In genomic region chr14:24182110-24182882, GRCh38 we compare ENCODE assay signal across 20 cellular contexts. TPM values are rescaled to one million over a fixed set of nuclear protein-coding genes. Genes with fewer than 3 reads are reported as not detected.
DNase-seq lines count a peak whose midpoint lies in the region; TF ChIP-seq lines count a peak whose summit lies in the region.
"Had no signal": no experiment of that assay in that cellular context is flagged by ENCODE, and none has a peak within 500 bp of the region (broad histone marks: within the 10 kb centered on the region; RNA-seq: fewer than 3 reads in every experiment).

No MANE protein-coding gene starts in this region.

- TF ChIP-seq CTCF in coronary artery (IDR thresholded peaks at IDR 0.05): no peak
- TF ChIP-seq CTCF in spleen (IDR thresholded peaks at IDR 0.05 in 8 of 11, conservative IDR thresholded peaks at IDR 0.05 in 3 of 11): no peak

- peaks cover 2 to 99% (median 94%) of the 10 kb centered on the region in 6 donors for H3K36me3 ChIP-seq in spleen

- no peaks in the 10 kb centered on the region for H3K9me3 Mint-ChIP-seq in activated naive CD4-positive, alpha-beta T cell treated with anti-CD3 and anti-CD28 coated beads for 36 hours

- intact Hi-C loops in activated naive CD4-positive, alpha-beta T cell treated with anti-CD3 and anti-CD28 coated beads for 36 hours (cut with micrococcal nuclease): no loop called here
- intact Hi-C loops in spleen (cut with DNase I; ENCODE audit: low total_unique reads): no loop called here

- H3K27ac Mint-ChIP-seq in activated naive CD4-positive, alpha-beta T cell treated with anti-CD3 and anti-CD28 coated beads for 36 hours: peak overlapping the region; percentile 30

- H3K27ac ChIP-seq in coronary artery (no peak overlapping the region), spleen (no peak overlapping the region)
- H3K27ac ChIP-seq: gastrocnemius medialis, KMS-11, upper lobe of left lung had no signal

- H3K27me3 ChIP-seq in spleen (replicated peaks in 1 of 7): no peaks in the 10 kb centered on the region
- H3K27me3 ChIP-seq: dorsolateral prefrontal cortex, gastrocnemius medialis, stomach, upper lobe of left lung had no signal

- no peak overlapping the region for H3K4me3 Mint-ChIP-seq in activated naive CD4-positive, alpha-beta T cell treated with anti-CD3 and anti-CD28 coated beads for 36 hours

- peaks cover 0 to 15% (median 4%) of the 10 kb centered on the region in 6 donors for H3K4me1 ChIP-seq in spleen

- TF ChIP-seq POLR2A in GM19193 (IDR thresholded peaks at IDR 0.05; ENCODE audit: extremely low read depth, insufficient read depth, insufficient read length) (peak; percentile 14), spleen (IDR thresholded peaks at IDR 0.05) (no peak)

- 85 to 90% (median 88%) methylated on average over 14 of the region's 14 CpGs for WGBS in spleen, 5 donors

- DNase-seq in activated naive CD4-positive, alpha-beta T cell treated with anti-CD3 and anti-CD28 coated beads for 36 hours: no peak
- no peak for DNase-seq in activated naive CD4-positive, alpha-beta T cell (lab: John Stamatoyannopoulos, UW)
- DNase-seq in coronary artery (ENCODE audit: low spot score) (peak; percentile 71), spleen (peak; percentile 67), SIG-M5 (lab: John Stamatoyannopoulos, UW) (no peak), iPS-NIHi11 (ENCODE audit: low spot score) (no peak), OCI-M1 (lab: John Stamatoyannopoulos, UW) (no peak)
- DNase-seq: dorsolateral prefrontal cortex, EL, gastrocnemius medialis, left colon, NCI-H1048, NCI-H2081, NCI-H510A, stomach had no signal

- peaks cover 11% of the 10 kb centered on the region for H3K4me1 Mint-ChIP-seq in activated naive CD4-positive, alpha-beta T cell treated with anti-CD3 and anti-CD28 coated beads for 36 hours (ENCODE audit: low read depth)

- H3K27me3 Mint-ChIP-seq in activated naive CD4-positive, alpha-beta T cell treated with anti-CD3 and anti-CD28 coated beads for 36 hours (ENCODE audit: low read depth): no peaks in the 10 kb centered on the region

- H3K9me3 ChIP-seq in spleen: no peaks in the 10 kb centered on the region
- H3K9me3 ChIP-seq: gastrocnemius medialis, stomach, upper lobe of left lung had no signal

- CTCF ChIA-PET in activated naive CD4-positive, alpha-beta T cell treated with anti-CD3 and anti-CD28 coated beads for 36 hours (lab: Charles Lee): interaction anchor here (0.6 to 1.3 kb wide), 2 partner anchors 21 to 150 kb away, joined by 3 to 5 read pairs; partner anchors contain the start of gene IRF9

- H3K36me3 Mint-ChIP-seq in activated naive CD4-positive, alpha-beta T cell treated with anti-CD3 and anti-CD28 coated beads for 36 hours (ENCODE audit: low read depth): peaks cover 21% of the 10 kb centered on the region

- H3K4me3 ChIP-seq in coronary artery: no peak overlapping the region
- no peak overlapping the region for H3K4me3 ChIP-seq in spleen
- H3K4me3 ChIP-seq: dorsolateral prefrontal cortex, gastrocnemius medialis, stomach, upper lobe of left lung had no signal

RNA-seq across cellular contexts. Expression of gene IPO4, which starts 6.3 kb away (rescaled TPM):
- 10 to 100 TPM; 64.2 to 74.5 TPM for total RNA-seq in activated naive CD4-positive, alpha-beta T cell treated with anti-CD3 and anti-CD28 coated beads for 36 hours
- total RNA-seq in spleen: 10 to 100 TPM; 20.0 to 49.7 (median 29.9) TPM
- 10 to 100 TPM; 10.0 to 14.7 (median 10.4) TPM for polyA plus RNA-seq in spleen

RNA-seq across cellular contexts. Expression of gene REC8, which starts 10.4 kb away (rescaled TPM):
- total RNA-seq in activated naive CD4-positive, alpha-beta T cell treated with anti-CD3 and anti-CD28 coated beads for 36 hours: 10 to 100 TPM; 19.3 to 22.3 TPM
- 10 to 100 TPM; 23.5 to 51.6 (median 38.0) TPM for total RNA-seq in spleen
- polyA plus RNA-seq in spleen: 10 to 100 TPM; 23.6 to 48.0 (median 43.1) TPM

RNA-seq across cellular contexts. Expression of gene TM9SF1, which starts 12.9 kb away (rescaled TPM):
- total RNA-seq in activated naive CD4-positive, alpha-beta T cell treated with anti-CD3 and anti-CD28 coated beads for 36 hours: 10 to 100 TPM; 14.7 to 15.1 TPM
- total RNA-seq in spleen: 10 to 100 TPM; 30.4 to 53.6 (median 37.3) TPM
- polyA plus RNA-seq in spleen: 10 to 100 TPM in 1 of 3 donors, 1 to 10 TPM in 2; 4.7 to 12.7 (median 7.9) TPM

RNA-seq across cellular contexts. Expression of gene IRF9, which starts 21.2 kb away (rescaled TPM):
- 100 to 1,000 TPM; 202 to 212 TPM for total RNA-seq in activated naive CD4-positive, alpha-beta T cell treated with anti-CD3 and anti-CD28 coated beads for 36 hours
- 100 to 1,000 TPM; 122 to 265 (median 218) TPM for total RNA-seq in spleen
- polyA plus RNA-seq in spleen: 100 to 1,000 TPM in 2 of 3 donors, 10 to 100 TPM in 1; 85.8 to 166 (median 118) TPM

RNA-seq across cellular contexts. Expression of gene TSSK4, which starts 23.2 kb away (rescaled TPM):
- total RNA-seq in activated naive CD4-positive, alpha-beta T cell treated with anti-CD3 and anti-CD28 coated beads for 36 hours: not detected
- 1 to 10 TPM in 1 of 7 donors, under 1 TPM in 4, not detected in 2; 0.44 to 1.4 (median 0.61) TPM for total RNA-seq in spleen
- not detected for polyA plus RNA-seq in spleen
- total RNA-seq: bronchial epithelial cell, gastrocnemius medialis, mesenteric fat pad had no signal
- polyA plus RNA-seq: stomach had no signal

Comparison
In these comparisons a context has a peak if more than half of its experiments do, and no peak if none do; other contexts are left out.
1. DNase-seq: peak in coronary artery (single experiment) and spleen (single experiment); none in activated naive CD4-positive, alpha-beta T cell treated with anti-CD3 and anti-CD28 coated beads for 36 hours (single experiment), activated naive CD4-positive, alpha-beta T cell (0 of 4), SIG-M5 (single experiment), iPS-NIHi11 (single experiment) and OCI-M1 (single experiment).